In the genomic region with DNA sequence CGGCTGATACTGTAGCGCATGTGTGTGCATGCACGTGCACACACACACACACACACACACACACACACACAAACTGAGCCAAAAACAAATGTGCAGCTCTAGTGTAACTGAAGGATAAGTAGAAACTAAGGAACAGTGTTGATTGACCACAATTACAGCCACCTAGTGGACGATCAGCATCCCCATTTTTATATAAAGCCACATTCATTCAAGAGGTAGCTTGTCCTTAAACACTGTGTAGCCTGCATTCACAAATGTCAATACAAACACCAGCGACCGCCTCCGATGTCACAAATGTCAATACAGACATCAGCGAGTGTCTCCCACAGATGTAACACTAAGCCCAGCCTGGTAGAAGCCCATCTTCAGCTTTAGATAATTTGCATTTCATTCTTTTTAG, we compare ENCODE assay signal across 10 cellular contexts.
A peak's percentile ranks its signal among the peaks of the same experiment; 100 is the strongest.
DNase-seq lines count a peak whose midpoint lies in the region; ATAC-seq, FAIRE-seq and TF ChIP-seq lines count a peak whose summit lies in the region.
"Had no signal": no experiment of that assay in that cellular context is flagged by ENCODE, and none has a peak within 500 bp of the region (broad histone marks: within the 10 kb centered on the region; RNA-seq: fewer than 3 reads in every experiment).

No MANE protein-coding gene starts in this region.

- no peak overlapping the region for H2BK120ac ChIP-seq in H9 (ENCODE audit: low read depth, low read length, poor library complexity, severe bottlenecking)

- no peak overlapping the region; a peak in 1 of 7 replicates for H3K27ac Mint-ChIP-seq in H9
- H3K27ac Mint-ChIP-seq: effector memory CD8-positive, alpha-beta T cell had no signal

- H2BK12ac ChIP-seq in H9 (ENCODE audit: insufficient read length, low read depth, low read length): no peak overlapping the region

- no peak overlapping the region for H3K4ac ChIP-seq in H9 (ENCODE audit: low read depth, low read length)

- H3K14ac ChIP-seq in H9 (ENCODE audit: insufficient read depth, low read length): no peak overlapping the region

- no peak overlapping the region for H3K56ac ChIP-seq in H9 (ENCODE audit: insufficient read length, low read depth, low read length)

- H3K27me3 ChIP-seq in H9 (ENCODE audit: insufficient read depth, low read length): no peaks in the 10 kb centered on the region

- no peak overlapping the region for H3K27ac ChIP-seq in A549
- no peak overlapping the region for H3K27ac ChIP-seq in H9 (ENCODE audit: insufficient read length, low read depth, low read length)
- H3K27ac ChIP-seq: SK-N-MC had no signal

- ATAC-seq in A549 (peak; percentile 54 to 72; a peak in 3 of 6 replicates), GM21526 (IDR thresholded peaks at IDR 0.05; ENCODE audit: low FRiP score, unreplicated experiment) (no peak)
- ATAC-seq: effector memory CD8-positive, alpha-beta T cell had no signal

- H3K4me2 ChIP-seq in A549 (no peak overlapping the region), H9 (ENCODE audit: insufficient read depth, insufficient read length, low read length) (no peak overlapping the region)

- no peak overlapping the region for H3K4me3 Mint-ChIP-seq in H9
- H3K4me3 Mint-ChIP-seq: effector memory CD8-positive, alpha-beta T cell had no signal

- no peak overlapping the region for H4K5ac ChIP-seq in H9 (ENCODE audit: insufficient read length, low read depth, low read length)

- TF ChIP-seq CTCF in A549 (IDR thresholded peaks at IDR 0.05): peak; percentile 36; the same call in 2 of the 3 replicates
- TF ChIP-seq CTCF in H9 (conservative IDR thresholded peaks at IDR 0.05): peak; percentile 64

- TF ChIP-seq POLR2A in A549 (IDR thresholded peaks at IDR 0.05; ENCODE audit: low read length): no peak

- H3K9me3 ChIP-seq in A549 (no peaks in the 10 kb centered on the region), H9 (ENCODE audit: control insufficient read depth, low read depth, low read length) (no peaks in the 10 kb centered on the region)

- no peak overlapping the region for H3K18ac ChIP-seq in H9 (ENCODE audit: insufficient read length, low read depth, low read length)

- H3K4me1 Mint-ChIP-seq in H9: peaks cover 5 to 7% of the 10 kb centered on the region in 2 experiments; a peak in 3 of 4 replicates

- H3K9me3 Mint-ChIP-seq in H9: no peaks in the 10 kb centered on the region
- H3K9me3 Mint-ChIP-seq: effector memory CD8-positive, alpha-beta T cell had no signal

- H2AFZ ChIP-seq in H9 (ENCODE audit: low read length): no peak overlapping the region

- H3K27me3 Mint-ChIP-seq in H9 (ENCODE audit: low read depth): no peaks in the 10 kb centered on the region
- H3K27me3 Mint-ChIP-seq: effector memory CD8-positive, alpha-beta T cell had no signal

- no peaks in the 10 kb centered on the region for H3K79me2 ChIP-seq in H9 (ENCODE audit: insufficient read depth, low read length)

- H3K9ac ChIP-seq in H9 (ENCODE audit: extremely low read depth, insufficient read length, low read length): no peak overlapping the region

- H3K36me3 Mint-ChIP-seq in H9 (ENCODE audit: insufficient read depth in 1 of 3, low read depth in 3 of 3): no peaks in the 10 kb centered on the region

- no peak overlapping the region for H3T11ph ChIP-seq in H9 (ENCODE audit: low read length)

- CTCF ChIA-PET in A549 (lab: Yijun Ruan, JAX): interaction anchor here (0.7 to 1.4 kb wide), 15 partner anchors 9 to 389 kb away, joined by 3 to 9 read pairs (median 3); no protein-coding TSS in a partner anchor

- TF ChIP-seq EP300 in A549 (IDR thresholded peaks at IDR 0.05): no peak

- in situ Hi-C loops in SK-MEL-5 (cut with HindIII; ENCODE audit: low pct_unique_long_range_greater_than_20kb, low sequenced_read_pairs): no loop called here

- POLR2A ChIA-PET in A549 (lab: Yijun Ruan, JAX): no interaction called here

- no peak overlapping the region for H2BK20ac ChIP-seq in H9 (ENCODE audit: low read depth, low read length, poor library complexity, severe bottlenecking)

- DNase-seq in A549 (ENCODE audit: low read depth in 1 of 2, low spot score in 1 of 2) (peak; percentile 15 to 24), H9 (no peak), SK-MEL-5 (ENCODE audit: low read depth, low spot score) (peak; percentile 51), glomerular visceral epithelial cell (ENCODE audit: extremely low spot score) (peak; percentile 10), cerebellar nuclear complex (lab: John Stamatoyannopoulos, UW) (no peak), hippocampal formation (lab: John Stamatoyannopoulos, UW) (no peak)
- no peak for DNase-seq in activated CD4-positive, alpha-beta T cell treated with anti-CD3 and anti-CD28 coated beads, Interleukin-2, amount 50 U/mL, for 1 hour
- DNase-seq: effector memory CD8-positive, alpha-beta T cell had no signal

- H3K4me3 ChIP-seq in A549: no peak overlapping the region
- H3K4me3 ChIP-seq: SK-N-MC had no signal

- no peak overlapping the region for H3K23ac ChIP-seq in H9 (ENCODE audit: insufficient read length, low read depth, low read length)

- H3K4me1 ChIP-seq in A549 (no peaks in the 10 kb centered on the region), H9 (ENCODE audit: insufficient read depth, low read length) (peaks cover 6% of the 10 kb centered on the region)

- H4K20me1 ChIP-seq in H9 (ENCODE audit: control insufficient read depth, insufficient read depth, insufficient read length): no peaks in the 10 kb centered on the region

- H4K91ac ChIP-seq in H9 (ENCODE audit: insufficient read length, low read depth, low read length): no peak overlapping the region

- no peaks in the 10 kb centered on the region for H3K23me2 ChIP-seq in H9 (ENCODE audit: insufficient read length, low read depth, low read length, poor library complexity, severe bottlenecking)

- no peak overlapping the region for H2AK5ac ChIP-seq in H9 (ENCODE audit: insufficient read length, low read length)

- H2BK5ac ChIP-seq in H9 (ENCODE audit: insufficient read length, low read length): no peak overlapping the region

- H2BK15ac ChIP-seq in H9 (ENCODE audit: low read depth, low read length): no peak overlapping the region

- H3K79me1 ChIP-seq in H9 (ENCODE audit: insufficient read depth, low read depth, low read length, poor library complexity, severe bottlenecking): no peaks in the 10 kb centered on the region

- TF ChIP-seq RAD21 in A549 (conservative IDR thresholded peaks at IDR 0.05 in 1 of 2, IDR thresholded peaks at IDR 0.05 in 1 of 2): peak; percentile 28 to 37; a peak in 3 of 5 replicates

- no peak overlapping the region for H4K8ac ChIP-seq in H9 (replicated peaks; ENCODE audit: insufficient read length, low read depth, low read length)

- FAIRE-seq in A549 (lab: Jason Lieb, UNC): no peak

- WGBS in A549 (ENCODE audit: missing lambda C conversion rate): 29% methylated on average over 8 of the region's 8 CpGs
- no CpG with 5 or more reads among the region's 8 CpGs for WGBS in H9 (ENCODE audit: extremely low coverage, insufficient read length, low lambda C conversion rate)

TF ChIP-seq in A549, 52 proteins besides CTCF, POLR2A, EP300 and RAD21:
- no peak for TF ChIP-seq BHLHE40 (IDR thresholded peaks at IDR 0.05; ENCODE audit: low read depth, low read length)
- TF ChIP-seq SMC3 (IDR thresholded peaks at IDR 0.05): peak; percentile 45; the same call in 1 of the 3 replicates

Comparison
In these comparisons a context has a peak if more than half of its experiments do, and no peak if none do; other contexts are left out.
1. DNase-seq: peak in A549 (2 of 2), SK-MEL-5 (single experiment) and glomerular visceral epithelial cell (single experiment); none in H9 (single experiment), cerebellar nuclear complex (0 of 2), hippocampal formation (0 of 2) and activated CD4-positive, alpha-beta T cell treated with anti-CD3 and anti-CD28 coated beads, Interleukin-2, amount 50 U/mL, for 1 hour (single experiment).